In genomic region chr2:43636616-43637015, GRCh38 we compare ENCODE assay signal across 8 cellular contexts. TPM values are rescaled to one million over a fixed set of nuclear protein-coding genes. Genes with fewer than 3 reads are reported as not detected.
DNase-seq lines count a peak whose midpoint lies in the region; ATAC-seq and TF ChIP-seq lines count a peak whose summit lies in the region.

No MANE protein-coding gene starts in this region.

- H3K4me3 Mint-ChIP-seq in Calu3 (ENCODE audit: low read depth, unreplicated experiment): peak overlapping the region; percentile 78
- H3K4me3 Mint-ChIP-seq in naive thymus-derived CD8-positive, alpha-beta T cell: peak overlapping the region; percentile 89 to 97 (median 93)

- ATAC-seq in naive thymus-derived CD8-positive, alpha-beta T cell: peak; percentile 47 to 71
- no peak for ATAC-seq in GM19035 (IDR thresholded peaks at IDR 0.05; ENCODE audit: unreplicated experiment)

- CTCF ChIA-PET in Calu3 (lab: Charles Lee): interaction anchor here (0.7 to 1.4 kb wide), 4 partner anchors 11 to 824 kb away, joined by 3 to 5 read pairs (median 4); no protein-coding TSS in a partner anchor

- H3K27ac Mint-ChIP-seq in Calu3 (ENCODE audit: unreplicated experiment): peak overlapping the region; percentile 55
- H3K27ac Mint-ChIP-seq in naive thymus-derived CD8-positive, alpha-beta T cell: peak overlapping the region in 9 of 10 donors; percentile 27 to 95 (median 74)

- peaks cover 3% of the 10 kb centered on the region for H3K9me3 Mint-ChIP-seq in Calu3 (ENCODE audit: low read depth, unreplicated experiment)
- peaks cover 0 to 16% (median 6%) of the 10 kb centered on the region in 9 donors for H3K9me3 Mint-ChIP-seq in naive thymus-derived CD8-positive, alpha-beta T cell

- intact Hi-C loops in Calu3 (cut with micrococcal nuclease; ENCODE audit: unreplicated experiment): no loop called here

- H3K4me1 Mint-ChIP-seq in Calu3 (ENCODE audit: low read depth, unreplicated experiment): peaks cover 50% of the 10 kb centered on the region
- H3K4me1 Mint-ChIP-seq in naive thymus-derived CD8-positive, alpha-beta T cell: peaks cover 8 to 19% (median 12%) of the 10 kb centered on the region in 4 donors

- H3K4me3 ChIP-seq in NB4 (ENCODE audit: low read depth, low read length): peak overlapping the region; percentile 40

- no peaks in the 10 kb centered on the region for H3K27me3 Mint-ChIP-seq in Calu3 (ENCODE audit: unreplicated experiment)
- H3K27me3 Mint-ChIP-seq in naive thymus-derived CD8-positive, alpha-beta T cell: peaks cover 16 to 41% (median 23%) of the 10 kb centered on the region in 5 donors

- POLR2A ChIA-PET in naive thymus-derived CD8-positive, alpha-beta T cell (lab: Charles Lee): interaction anchor here (0.6 to 2.2 kb wide), 6 partner anchors 11 to 1795 kb away, joined by 3 to 10 read pairs (median 4); partner anchors contain the start of gene THADA

- no peak for TF ChIP-seq POLR2A in NB4 (IDR thresholded peaks at IDR 0.05; ENCODE audit: extremely low read depth, insufficient read length)

- peaks cover 19% of the 10 kb centered on the region for H3K36me3 Mint-ChIP-seq in Calu3 (ENCODE audit: insufficient read depth, unreplicated experiment)
- peaks cover 0 to 4% (median 0%) of the 10 kb centered on the region in 3 donors for H3K36me3 Mint-ChIP-seq in naive thymus-derived CD8-positive, alpha-beta T cell

- no peak for TF ChIP-seq CTCF in Calu3 (IDR thresholded peaks at IDR 0.05; ENCODE audit: unreplicated experiment)
- no peak for TF ChIP-seq CTCF in NB4 (IDR thresholded peaks at IDR 0.05; ENCODE audit: low read depth, low read length)

- DNase-seq in Calu3 (peak; percentile 5), NB4 (ENCODE audit: low read depth) (no peak), SK-N-DZ (ENCODE audit: low spot score) (no peak), DMS79 treated with DMSO at 0.1 percent for 48 hours (lab: John Stamatoyannopoulos, UW) (no peak), NOMO-1 (lab: John Stamatoyannopoulos, UW; ENCODE audit: unreplicated experiment in 2 of 2) (no peak)
- DNase-seq in central memory CD4-positive, alpha-beta T cell: peak; percentile 32
- DNase-seq in naive thymus-derived CD8-positive, alpha-beta T cell: peak in 6 of 10 donors; percentile 2 to 60 (median 23)

- no TSS peak for BruUV-seq in Calu3 (replicated peaks; lab: Mats Ljungman, UMichigan)

RNA-seq across cellular contexts. Expression of gene PLEKHH2, which starts 0.4 kb away (rescaled TPM):
- total RNA-seq in Calu3 (2022): 20.7 and 21.2 TPM in 2 replicates
- total RNA-seq in naive thymus-derived CD8-positive, alpha-beta T cell: 1 to 10 TPM; 5.7 to 6.4 TPM
- under 1 TPM in 2 of 3 donors, not detected in 1; 0.13 to 0.80 TPM for polyA plus RNA-seq in naive thymus-derived CD8-positive, alpha-beta T cell
- polyA plus RNA-seq in SK-N-DZ (2014; cell fraction: cytosol; rRNA removed): 0.18 TPM in 1 of 2 replicates, not detected in the other
- 0.37 and 0.45 TPM in 2 replicates for polyA plus RNA-seq in SK-N-DZ (2014; cell fraction: nucleus; rRNA removed)

RNA-seq across cellular contexts. Expression of gene C1GALT1C1L, which starts 39.6 kb away (rescaled TPM):
- total RNA-seq in Calu3 (2022): 1.3 and 1.5 TPM in 2 replicates
- under 1 TPM; 0.31 to 0.33 TPM for total RNA-seq in naive thymus-derived CD8-positive, alpha-beta T cell
- under 1 TPM in 2 of 3 donors, not detected in 1; 0.16 to 0.44 TPM for polyA plus RNA-seq in naive thymus-derived CD8-positive, alpha-beta T cell
- 7.1 and 7.8 TPM in 2 replicates for polyA plus RNA-seq in SK-N-DZ (2014; cell fraction: cytosol; rRNA removed)
- polyA plus RNA-seq in SK-N-DZ (2014; cell fraction: nucleus; rRNA removed): 4.0 and 9.4 TPM in 2 replicates

RNA-seq across cellular contexts. Expression of gene THADA, which starts 40.8 kb away (rescaled TPM):
- total RNA-seq in Calu3 (2022): 35.5 and 39.9 TPM in 2 replicates
- total RNA-seq in naive thymus-derived CD8-positive, alpha-beta T cell: 10 to 100 TPM; 36.4 to 40.3 TPM
- polyA plus RNA-seq in naive thymus-derived CD8-positive, alpha-beta T cell: 10 to 100 TPM in 1 of 3 donors, 1 to 10 TPM in 2; 9.2 to 15.5 (median 9.8) TPM
- polyA plus RNA-seq in SK-N-DZ (2014; cell fraction: cytosol; rRNA removed): 9.1 and 12.3 TPM in 2 replicates
- polyA plus RNA-seq in SK-N-DZ (2014; cell fraction: nucleus; rRNA removed): 18.2 and 18.9 TPM in 2 replicates

Comparison
In these comparisons a context has a peak if more than half of its experiments do, and no peak if none do; other contexts are left out.
1. DNase-seq: peak in Calu3 (single experiment), central memory CD4-positive, alpha-beta T cell (single experiment) and naive thymus-derived CD8-positive, alpha-beta T cell (6 of 10); none in NB4 (single experiment), SK-N-DZ (single experiment), DMS79 treated with DMSO at 0.1 percent for 48 hours (single experiment) and NOMO-1 (0 of 2).